2 cellular contexts compared by ENCODE assay signal in the genomic region with DNA sequence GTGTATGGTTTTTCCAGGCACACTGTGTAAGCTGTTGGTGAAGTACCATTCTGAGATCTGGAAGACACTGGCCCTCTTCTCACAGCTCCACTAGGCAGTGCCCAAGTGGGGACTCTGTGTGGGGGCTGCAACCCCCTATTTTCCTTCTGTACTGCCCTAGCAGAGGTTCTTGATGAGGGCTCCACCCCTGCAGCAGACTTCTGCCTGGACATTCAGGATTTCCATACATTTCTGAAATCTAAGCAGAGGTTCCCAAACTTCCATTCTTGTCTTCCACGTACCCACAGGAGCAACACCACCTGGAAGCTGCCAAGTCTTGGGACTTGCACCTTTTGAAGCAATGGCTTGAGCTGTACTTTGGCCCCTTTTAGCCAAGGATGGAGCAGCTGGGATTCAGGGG.
A peak's percentile ranks its signal among the peaks of the same experiment; 100 is the strongest.
TF ChIP-seq lines count a peak whose summit lies in the region.

No MANE protein-coding gene starts in this region.

TF ChIP-seq in HEK293, 187 proteins besides CTCF, POLR2A, EP300 and RAD21 (continued from another document):
- TF ChIP-seq TRIM28 (IDR thresholded peaks at IDR 0.05; ENCODE audit: borderline replicate concordance, low read length) (peak; percentile 54; the same call in 1 of the 2 replicates), SETDB1 (IDR thresholded peaks at IDR 0.05; ENCODE audit: insufficient read length, low read length) (peak; percentile 91), ZNF302 (tag by site-specific recombination; IDR thresholded peaks at IDR 0.05; ENCODE audit: low read depth) (no peak)
- TF ChIP-seq, protein P1, sequence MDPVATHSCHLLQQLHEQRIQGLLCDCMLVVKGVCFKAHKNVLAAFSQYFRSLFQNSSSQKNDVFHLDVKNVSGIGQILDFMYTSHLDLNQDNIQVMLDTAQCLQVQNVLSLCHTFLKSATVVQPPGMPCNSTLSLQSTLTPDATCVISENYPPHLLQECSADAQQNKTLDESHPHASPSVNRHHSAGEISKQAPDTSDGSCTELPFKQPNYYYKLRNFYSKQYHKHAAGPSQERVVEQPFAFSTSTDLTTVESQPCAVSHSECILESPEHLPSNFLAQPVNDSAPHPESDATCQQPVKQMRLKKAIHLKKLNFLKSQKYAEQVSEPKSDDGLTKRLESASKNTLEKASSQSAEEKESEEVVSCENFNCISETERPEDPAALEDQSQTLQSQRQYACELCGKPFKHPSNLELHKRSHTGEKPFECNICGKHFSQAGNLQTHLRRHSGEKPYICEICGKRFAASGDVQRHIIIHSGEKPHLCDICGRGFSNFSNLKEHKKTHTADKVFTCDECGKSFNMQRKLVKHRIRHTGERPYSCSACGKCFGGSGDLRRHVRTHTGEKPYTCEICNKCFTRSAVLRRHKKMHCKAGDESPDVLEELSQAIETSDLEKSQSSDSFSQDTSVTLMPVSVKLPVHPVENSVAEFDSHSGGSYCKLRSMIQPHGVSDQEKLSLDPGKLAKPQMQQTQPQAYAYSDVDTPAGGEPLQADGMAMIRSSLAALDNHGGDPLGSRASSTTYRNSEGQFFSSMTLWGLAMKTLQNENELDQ (tag by site-specific recombination; IDR thresholded peaks at IDR 0.05; ENCODE audit: low read depth) = no peak
- TF ChIP-seq, protein P2, sequence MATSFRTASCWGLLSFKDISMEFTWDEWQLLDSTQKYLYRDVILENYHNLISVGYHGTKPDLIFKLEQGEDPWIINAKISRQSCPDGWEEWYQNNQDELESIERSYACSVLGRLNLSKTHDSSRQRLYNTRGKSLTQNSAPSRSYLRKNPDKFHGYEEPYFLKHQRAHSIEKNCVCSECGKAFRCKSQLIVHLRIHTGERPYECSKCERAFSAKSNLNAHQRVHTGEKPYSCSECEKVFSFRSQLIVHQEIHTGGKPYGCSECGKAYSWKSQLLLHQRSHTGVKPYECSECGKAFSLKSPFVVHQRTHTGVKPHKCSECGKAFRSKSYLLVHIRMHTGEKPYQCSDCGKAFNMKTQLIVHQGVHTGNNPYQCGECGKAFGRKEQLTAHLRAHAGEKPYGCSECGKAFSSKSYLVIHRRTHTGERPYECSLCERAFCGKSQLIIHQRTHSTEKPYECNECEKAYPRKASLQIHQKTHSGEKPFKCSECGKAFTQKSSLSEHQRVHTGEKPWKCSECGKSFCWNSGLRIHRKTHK (tag by site-specific recombination; IDR thresholded peaks at IDR 0.05) = peak; percentile 13; the same call in 1 of the 2 replicates
- TF ChIP-seq, protein P3, sequence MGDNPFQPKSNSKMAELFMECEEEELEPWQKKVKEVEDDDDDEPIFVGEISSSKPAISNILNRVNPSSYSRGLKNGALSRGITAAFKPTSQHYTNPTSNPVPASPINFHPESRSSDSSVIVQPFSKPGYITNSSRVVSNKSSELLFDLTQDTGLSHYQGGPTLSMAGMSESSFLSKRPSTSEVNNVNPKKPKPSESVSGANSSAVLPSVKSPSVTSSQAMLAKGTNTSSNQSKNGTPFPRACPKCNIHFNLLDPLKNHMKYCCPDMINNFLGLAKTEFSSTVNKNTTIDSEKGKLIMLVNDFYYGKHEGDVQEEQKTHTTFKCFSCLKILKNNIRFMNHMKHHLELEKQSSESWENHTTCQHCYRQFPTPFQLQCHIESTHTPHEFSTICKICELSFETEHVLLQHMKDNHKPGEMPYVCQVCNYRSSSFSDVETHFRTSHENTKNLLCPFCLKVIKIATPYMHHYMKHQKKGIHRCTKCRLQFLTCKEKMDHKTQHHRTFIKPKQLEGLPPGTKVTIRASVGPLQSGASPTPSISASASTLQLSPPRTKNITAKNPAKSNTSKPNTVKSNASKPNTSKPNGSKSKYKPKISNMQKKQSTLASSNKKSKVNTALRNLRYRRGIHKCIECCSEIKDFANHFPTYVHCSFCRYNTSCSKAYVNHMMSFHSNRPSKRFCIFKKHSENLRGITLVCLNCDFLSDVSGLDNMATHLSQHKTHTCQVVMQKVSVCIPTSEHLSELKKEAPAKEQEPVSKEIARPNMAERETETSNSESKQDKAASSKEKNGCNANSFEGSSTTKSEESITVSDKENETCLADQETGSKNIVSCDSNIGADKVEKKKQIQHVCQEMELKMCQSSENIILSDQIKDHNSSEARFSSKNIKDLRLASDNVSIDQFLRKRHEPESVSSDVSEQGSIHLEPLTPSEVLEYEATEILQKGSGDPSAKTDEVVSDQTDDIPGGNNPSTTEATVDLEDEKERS (tag by site-specific recombination; IDR thresholded peaks at IDR 0.05) = 0 out of 2 replicates have a peak, but pooled peaks have one; percentile 43
- TF ChIP-seq, protein P4, sequence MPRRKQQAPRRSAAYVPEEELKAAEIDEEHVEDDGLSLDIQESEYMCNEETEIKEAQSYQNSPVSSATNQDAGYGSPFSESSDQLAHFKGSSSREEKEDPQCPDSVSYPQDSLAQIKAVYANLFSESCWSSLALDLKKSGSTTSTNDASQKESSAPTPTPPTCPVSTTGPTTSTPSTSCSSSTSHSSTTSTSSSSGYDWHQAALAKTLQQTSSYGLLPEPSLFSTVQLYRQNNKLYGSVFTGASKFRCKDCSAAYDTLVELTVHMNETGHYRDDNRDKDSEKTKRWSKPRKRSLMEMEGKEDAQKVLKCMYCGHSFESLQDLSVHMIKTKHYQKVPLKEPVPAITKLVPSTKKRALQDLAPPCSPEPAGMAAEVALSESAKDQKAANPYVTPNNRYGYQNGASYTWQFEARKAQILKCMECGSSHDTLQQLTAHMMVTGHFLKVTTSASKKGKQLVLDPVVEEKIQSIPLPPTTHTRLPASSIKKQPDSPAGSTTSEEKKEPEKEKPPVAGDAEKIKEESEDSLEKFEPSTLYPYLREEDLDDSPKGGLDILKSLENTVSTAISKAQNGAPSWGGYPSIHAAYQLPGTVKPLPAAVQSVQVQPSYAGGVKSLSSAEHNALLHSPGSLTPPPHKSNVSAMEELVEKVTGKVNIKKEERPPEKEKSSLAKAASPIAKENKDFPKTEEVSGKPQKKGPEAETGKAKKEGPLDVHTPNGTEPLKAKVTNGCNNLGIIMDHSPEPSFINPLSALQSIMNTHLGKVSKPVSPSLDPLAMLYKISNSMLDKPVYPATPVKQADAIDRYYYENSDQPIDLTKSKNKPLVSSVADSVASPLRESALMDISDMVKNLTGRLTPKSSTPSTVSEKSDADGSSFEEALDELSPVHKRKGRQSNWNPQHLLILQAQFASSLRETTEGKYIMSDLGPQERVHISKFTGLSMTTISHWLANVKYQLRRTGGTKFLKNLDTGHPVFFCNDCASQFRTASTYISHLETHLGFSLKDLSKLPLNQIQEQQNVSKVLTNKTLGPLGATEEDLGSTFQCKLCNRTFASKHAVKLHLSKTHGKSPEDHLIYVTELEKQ (tag by site-specific recombination; IDR thresholded peaks at IDR 0.05; ENCODE audit: borderline replicate concordance) = no peak
TF ChIP-seq in HEK293: peak in this region for 4.

TF ChIP-seq in H1, 55 proteins besides CTCF, POLR2A, EP300 and RAD21 (continued from another document):
- TF ChIP-seq, protein P5, sequence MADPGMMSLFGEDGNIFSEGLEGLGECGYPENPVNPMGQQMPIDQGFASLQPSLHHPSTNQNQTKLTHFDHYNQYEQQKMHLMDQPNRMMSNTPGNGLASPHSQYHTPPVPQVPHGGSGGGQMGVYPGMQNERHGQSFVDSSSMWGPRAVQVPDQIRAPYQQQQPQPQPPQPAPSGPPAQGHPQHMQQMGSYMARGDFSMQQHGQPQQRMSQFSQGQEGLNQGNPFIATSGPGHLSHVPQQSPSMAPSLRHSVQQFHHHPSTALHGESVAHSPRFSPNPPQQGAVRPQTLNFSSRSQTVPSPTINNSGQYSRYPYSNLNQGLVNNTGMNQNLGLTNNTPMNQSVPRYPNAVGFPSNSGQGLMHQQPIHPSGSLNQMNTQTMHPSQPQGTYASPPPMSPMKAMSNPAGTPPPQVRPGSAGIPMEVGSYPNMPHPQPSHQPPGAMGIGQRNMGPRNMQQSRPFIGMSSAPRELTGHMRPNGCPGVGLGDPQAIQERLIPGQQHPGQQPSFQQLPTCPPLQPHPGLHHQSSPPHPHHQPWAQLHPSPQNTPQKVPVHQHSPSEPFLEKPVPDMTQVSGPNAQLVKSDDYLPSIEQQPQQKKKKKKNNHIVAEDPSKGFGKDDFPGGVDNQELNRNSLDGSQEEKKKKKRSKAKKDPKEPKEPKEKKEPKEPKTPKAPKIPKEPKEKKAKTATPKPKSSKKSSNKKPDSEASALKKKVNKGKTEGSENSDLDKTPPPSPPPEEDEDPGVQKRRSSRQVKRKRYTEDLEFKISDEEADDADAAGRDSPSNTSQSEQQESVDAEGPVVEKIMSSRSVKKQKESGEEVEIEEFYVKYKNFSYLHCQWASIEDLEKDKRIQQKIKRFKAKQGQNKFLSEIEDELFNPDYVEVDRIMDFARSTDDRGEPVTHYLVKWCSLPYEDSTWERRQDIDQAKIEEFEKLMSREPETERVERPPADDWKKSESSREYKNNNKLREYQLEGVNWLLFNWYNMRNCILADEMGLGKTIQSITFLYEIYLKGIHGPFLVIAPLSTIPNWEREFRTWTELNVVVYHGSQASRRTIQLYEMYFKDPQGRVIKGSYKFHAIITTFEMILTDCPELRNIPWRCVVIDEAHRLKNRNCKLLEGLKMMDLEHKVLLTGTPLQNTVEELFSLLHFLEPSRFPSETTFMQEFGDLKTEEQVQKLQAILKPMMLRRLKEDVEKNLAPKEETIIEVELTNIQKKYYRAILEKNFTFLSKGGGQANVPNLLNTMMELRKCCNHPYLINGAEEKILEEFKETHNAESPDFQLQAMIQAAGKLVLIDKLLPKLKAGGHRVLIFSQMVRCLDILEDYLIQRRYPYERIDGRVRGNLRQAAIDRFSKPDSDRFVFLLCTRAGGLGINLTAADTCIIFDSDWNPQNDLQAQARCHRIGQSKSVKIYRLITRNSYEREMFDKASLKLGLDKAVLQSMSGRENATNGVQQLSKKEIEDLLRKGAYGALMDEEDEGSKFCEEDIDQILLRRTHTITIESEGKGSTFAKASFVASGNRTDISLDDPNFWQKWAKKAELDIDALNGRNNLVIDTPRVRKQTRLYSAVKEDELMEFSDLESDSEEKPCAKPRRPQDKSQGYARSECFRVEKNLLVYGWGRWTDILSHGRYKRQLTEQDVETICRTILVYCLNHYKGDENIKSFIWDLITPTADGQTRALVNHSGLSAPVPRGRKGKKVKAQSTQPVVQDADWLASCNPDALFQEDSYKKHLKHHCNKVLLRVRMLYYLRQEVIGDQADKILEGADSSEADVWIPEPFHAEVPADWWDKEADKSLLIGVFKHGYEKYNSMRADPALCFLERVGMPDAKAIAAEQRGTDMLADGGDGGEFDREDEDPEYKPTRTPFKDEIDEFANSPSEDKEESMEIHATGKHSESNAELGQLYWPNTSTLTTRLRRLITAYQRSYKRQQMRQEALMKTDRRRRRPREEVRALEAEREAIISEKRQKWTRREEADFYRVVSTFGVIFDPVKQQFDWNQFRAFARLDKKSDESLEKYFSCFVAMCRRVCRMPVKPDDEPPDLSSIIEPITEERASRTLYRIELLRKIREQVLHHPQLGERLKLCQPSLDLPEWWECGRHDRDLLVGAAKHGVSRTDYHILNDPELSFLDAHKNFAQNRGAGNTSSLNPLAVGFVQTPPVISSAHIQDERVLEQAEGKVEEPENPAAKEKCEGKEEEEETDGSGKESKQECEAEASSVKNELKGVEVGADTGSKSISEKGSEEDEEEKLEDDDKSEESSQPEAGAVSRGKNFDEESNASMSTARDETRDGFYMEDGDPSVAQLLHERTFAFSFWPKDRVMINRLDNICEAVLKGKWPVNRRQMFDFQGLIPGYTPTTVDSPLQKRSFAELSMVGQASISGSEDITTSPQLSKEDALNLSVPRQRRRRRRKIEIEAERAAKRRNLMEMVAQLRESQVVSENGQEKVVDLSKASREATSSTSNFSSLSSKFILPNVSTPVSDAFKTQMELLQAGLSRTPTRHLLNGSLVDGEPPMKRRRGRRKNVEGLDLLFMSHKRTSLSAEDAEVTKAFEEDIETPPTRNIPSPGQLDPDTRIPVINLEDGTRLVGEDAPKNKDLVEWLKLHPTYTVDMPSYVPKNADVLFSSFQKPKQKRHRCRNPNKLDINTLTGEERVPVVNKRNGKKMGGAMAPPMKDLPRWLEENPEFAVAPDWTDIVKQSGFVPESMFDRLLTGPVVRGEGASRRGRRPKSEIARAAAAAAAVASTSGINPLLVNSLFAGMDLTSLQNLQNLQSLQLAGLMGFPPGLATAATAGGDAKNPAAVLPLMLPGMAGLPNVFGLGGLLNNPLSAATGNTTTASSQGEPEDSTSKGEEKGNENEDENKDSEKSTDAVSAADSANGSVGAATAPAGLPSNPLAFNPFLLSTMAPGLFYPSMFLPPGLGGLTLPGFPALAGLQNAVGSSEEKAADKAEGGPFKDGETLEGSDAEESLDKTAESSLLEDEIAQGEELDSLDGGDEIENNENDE (IDR thresholded peaks at IDR 0.05; ENCODE audit: insufficient replicate concordance, low read length) = no peak
